In genomic region chr20:46520976-46521579, GRCh38 we compare ENCODE assay signal across 8 cellular contexts. TPM values are rescaled to one million over a fixed set of nuclear protein-coding genes. Genes with fewer than 3 reads are reported as not detected.
DNase-seq lines count a peak whose midpoint lies in the region; ATAC-seq, FAIRE-seq and TF ChIP-seq lines count a peak whose summit lies in the region.

No MANE protein-coding gene starts in this region.

- H3K4me3 ChIP-seq in CD4-positive, alpha-beta memory T cell (ENCODE audit: low read length in 2 of 2): no peak overlapping the region
- no peak overlapping the region for H3K4me3 ChIP-seq in neural progenitor cell

- no peaks in the 10 kb centered on the region for H3K36me3 ChIP-seq in CD4-positive, alpha-beta memory T cell (ENCODE audit: insufficient read depth, low read length)
- no peaks in the 10 kb centered on the region for H3K36me3 ChIP-seq in neural progenitor cell

- peaks cover 8 to 16% of the 10 kb centered on the region in 2 donors for H3K27me3 Mint-ChIP-seq in CD4-positive, alpha-beta memory T cell
- peaks cover 3% of the 10 kb centered on the region for H3K27me3 Mint-ChIP-seq in neural progenitor cell (ENCODE audit: insufficient read depth, low read depth)

- H3K4me1 Mint-ChIP-seq in CD4-positive, alpha-beta memory T cell: no peaks in the 10 kb centered on the region
- peaks cover 3% of the 10 kb centered on the region for H3K4me1 Mint-ChIP-seq in neural progenitor cell

- peak; percentile 46 for FAIRE-seq in urothelium cell line (lab: Jason Lieb, UNC)

- no peaks in the 10 kb centered on the region for H3K27me3 ChIP-seq in CD4-positive, alpha-beta memory T cell (ENCODE audit: insufficient read depth, low read length)
- peaks cover 24% of the 10 kb centered on the region for H3K27me3 ChIP-seq in neural progenitor cell

- H3K9me3 ChIP-seq in CD4-positive, alpha-beta memory T cell (ENCODE audit: control insufficient read depth in 1 of 2, low read length in 2 of 2): no peaks in the 10 kb centered on the region
- no peaks in the 10 kb centered on the region for H3K9me3 ChIP-seq in neural progenitor cell (ENCODE audit: low read depth)

- POLR2A ChIA-PET in CD4-positive, alpha-beta memory T cell (lab: Charles Lee; ENCODE audit: partially characterized antibody): no interaction called here

- no peak overlapping the region for H3K4me2 ChIP-seq in neural progenitor cell

- no peak overlapping the region for H3K27ac Mint-ChIP-seq in CD4-positive, alpha-beta memory T cell
- H3K27ac Mint-ChIP-seq in neural progenitor cell: no peak overlapping the region

- ATAC-seq in HG02759 (IDR thresholded peaks at IDR 0.05; ENCODE audit: unreplicated experiment) (peak; percentile 50), GM21367 (IDR thresholded peaks at IDR 0.05; ENCODE audit: unreplicated experiment) (no peak)

- H3K27ac ChIP-seq in CD4-positive, alpha-beta memory T cell (ENCODE audit: low read depth, low read length): no peak overlapping the region
- no peak overlapping the region for H3K27ac ChIP-seq in neural progenitor cell

- peaks cover 0 to 5% (median 0%) of the 10 kb centered on the region in 8 donors for H3K9me3 Mint-ChIP-seq in CD4-positive, alpha-beta memory T cell
- peaks cover 4% of the 10 kb centered on the region for H3K9me3 Mint-ChIP-seq in neural progenitor cell

- H4K20me1 ChIP-seq in neural progenitor cell (ENCODE audit: low read depth): no peaks in the 10 kb centered on the region

- H3K79me2 ChIP-seq in neural progenitor cell (ENCODE audit: low read depth): no peaks in the 10 kb centered on the region

- H2AFZ ChIP-seq in neural progenitor cell (replicated peaks): no peak overlapping the region

- no peaks in the 10 kb centered on the region for H3F3A ChIP-seq in neural progenitor cell (ENCODE audit: low read depth)

- CTCF ChIA-PET in CD4-positive, alpha-beta memory T cell (lab: Charles Lee; ENCODE audit: partially characterized antibody): interaction anchor here (1.3 to 1.6 kb wide), 3 partner anchors 11 to 162 kb away, joined by 3 to 5 read pairs (median 4); no protein-coding TSS in a partner anchor

- no peak overlapping the region for H3K9ac ChIP-seq in neural progenitor cell

- no peaks in the 10 kb centered on the region for H3K4me1 ChIP-seq in CD4-positive, alpha-beta memory T cell (ENCODE audit: insufficient read depth, low read length)
- no peaks in the 10 kb centered on the region for H3K4me1 ChIP-seq in neural progenitor cell

- no peak overlapping the region for H3K4me3 Mint-ChIP-seq in CD4-positive, alpha-beta memory T cell
- H3K4me3 Mint-ChIP-seq in neural progenitor cell: no peak overlapping the region

- intact Hi-C loops in CD4-positive, alpha-beta memory T cell (cut with micrococcal nuclease): no loop called here

- peak; percentile 9 to 43 (median 15) for DNase-seq in CD4-positive, alpha-beta memory T cell
- peak; percentile 47 for DNase-seq in NCI-H774 (lab: John Stamatoyannopoulos, UW)
- peak; percentile 7 for DNase-seq in activated T-cell treated with anti-CD3 and anti-CD28 coated beads for 1 hour (ENCODE audit: low read depth)
- peak; percentile 63 for DNase-seq in fibroblast of peridontal ligament (ENCODE audit: extremely low read depth)
- DNase-seq in neural progenitor cell (ENCODE audit: low spot score): peak; percentile 83
- peak; percentile 70 for DNase-seq in urothelium cell line (ENCODE audit: low spot score)

- H3K36me3 Mint-ChIP-seq in CD4-positive, alpha-beta memory T cell: no peaks in the 10 kb centered on the region
- H3K36me3 Mint-ChIP-seq in neural progenitor cell: no peaks in the 10 kb centered on the region

- TF ChIP-seq CTCF in neural progenitor cell (IDR thresholded peaks at IDR 0.05): peak; percentile 75

RNA-seq across cellular contexts. Expression of gene ZNF334, which starts 7.7 kb away (rescaled TPM):
- total RNA-seq in CD4-positive, alpha-beta memory T cell: under 1 TPM in 1 of 2 experiments, not detected in 1; 0.14 TPM
- not detected for polyA plus RNA-seq in CD4-positive, alpha-beta memory T cell
- total RNA-seq in neural progenitor cell (ENCODE audit: low replicate concordance): 29.0 and 45.9 TPM in 2 replicates

RNA-seq across cellular contexts. Expression of gene OCSTAMP, which starts 29.4 kb away (rescaled TPM):
- total RNA-seq in CD4-positive, alpha-beta memory T cell: not detected
- not detected for polyA plus RNA-seq in CD4-positive, alpha-beta memory T cell
- total RNA-seq in neural progenitor cell (ENCODE audit: low replicate concordance): not detected in 2 replicates

Comparison
In these comparisons a context has a peak if more than half of its experiments do, and no peak if none do; other contexts are left out.
1. DNase-seq: peak in every context shown above with its lines; median percentile 83 in neural progenitor cell; 70 in urothelium cell line; 63 in fibroblast of peridontal ligament; 47 in NCI-H774; 15 in CD4-positive, alpha-beta memory T cell; 7 in activated T-cell treated with anti-CD3 and anti-CD28 coated beads for 1 hour.
2. RNA of gene ZNF334, which starts 7.7 kb away (total RNA-seq): 29.0 to 45.9 TPM in neural progenitor cell; 0.14 TPM in CD4-positive, alpha-beta memory T cell; every median in the first group is over 10 times any median in the second.